30 cellular contexts compared by ENCODE assay signal in genomic region chr18:48215876-48216638, GRCh38.
A peak's percentile ranks its signal among the peaks of the same experiment; 100 is the strongest.
DNase-seq lines count a peak whose midpoint lies in the region; ATAC-seq and TF ChIP-seq lines count a peak whose summit lies in the region.
"Had no signal": no experiment of that assay in that cellular context is flagged by ENCODE, and none has a peak within 500 bp of the region (broad histone marks: within the 10 kb centered on the region; RNA-seq: fewer than 3 reads in every experiment).

No MANE protein-coding gene starts in this region.

- H3K27me3 Mint-ChIP-seq in type B pancreatic cell, result no peaks in the 10 kb centered on the region

- TF ChIP-seq CTCF in type B pancreatic cell (conservative IDR thresholded peaks at IDR 0.05) (no peak), colonic mucosa (IDR thresholded peaks at IDR 0.05) (no peak)

- peak overlapping the region; percentile 50 for H3K4me3 Mint-ChIP-seq in type B pancreatic cell
- H3K4me3 Mint-ChIP-seq: activated CD8-positive, alpha-beta memory T cell treated with anti-CD3 and anti-CD28 coated beads, Interleukin-2, amount 10 ng/mL, durations not matched to agents 7 days and 5 days; activated naive CD8-positive, alpha-beta T cell treated with anti-CD3 and anti-CD28 coated beads, Interleukin-2, amount 10 ng/mL, durations not matched to agents 7 days and 5 days; activated T-cell treated with anti-CD3 and anti-CD28 coated beads, Interleukin-2, amount 50 U/mL, for 4 hours; effector memory CD8-positive, alpha-beta T cell; mesothelial cell of epicardium; naive thymus-derived CD4-positive, alpha-beta T cell; T-helper 1 cell treated with Interleukin-12 subunit alpha and Interleukin-12 subunit beta and Interleukin-4 antibody, amounts not matched to agents 30 μg/mL and 1 μg/mL, for 36 hours had no signal

- no peak overlapping the region for H3K27ac ChIP-seq in colonic mucosa
- H3K27ac ChIP-seq: ascending aorta, KMS-11, left lung, upper lobe of left lung had no signal

- intact Hi-C loops in colonic mucosa (cut with DNase I), result no loop called here

- peaks cover 11% of the 10 kb centered on the region for H3K9me3 Mint-ChIP-seq in type B pancreatic cell
- H3K9me3 Mint-ChIP-seq: activated naive CD8-positive, alpha-beta T cell treated with anti-CD3 and anti-CD28 coated beads, Interleukin-2, amount 10 ng/mL, durations not matched to agents 7 days and 5 days; activated T-cell treated with anti-CD3 and anti-CD28 coated beads, Interleukin-2, amount 50 U/mL, for 4 hours; effector memory CD8-positive, alpha-beta T cell; T-helper 1 cell treated with Interleukin-12 subunit alpha and Interleukin-12 subunit beta and Interleukin-4 antibody, amounts not matched to agents 30 μg/mL and 1 μg/mL, for 36 hours had no signal

- no peak overlapping the region for H3K9ac ChIP-seq in colonic mucosa (ENCODE audit: low read depth in 2 of 2, low read length in 2 of 2)
- H3K9ac ChIP-seq: KMS-11, SK-N-SH had no signal

- peak; percentile 29 for DNase-seq in NCI-H748 (lab: John Stamatoyannopoulos, UW; ENCODE audit: unreplicated experiment)
- DNase-seq in NCI-H748 treated with DMSO at 0.1 percent for 48 hours (lab: John Stamatoyannopoulos, UW), result no peak
- DNase-seq in NCI-H345 treated with DMSO at 0.1 percent for 48 hours (lab: John Stamatoyannopoulos, UW; ENCODE audit: unreplicated experiment), result peak; percentile 25
- DNase-seq in medulla oblongata (ENCODE audit: extremely low spot score), result peak; percentile 64
- no peak for DNase-seq in type B pancreatic cell (ENCODE audit: extremely low spot score, unreplicated experiment)
- DNase-seq in colonic mucosa, result no peak
- DNase-seq: activated CD4-positive, alpha-beta T cell treated with anti-CD3 and anti-CD28 coated beads, Interleukin-2, amount 50 U/mL, for 4 hours; activated CD8-positive, alpha-beta memory T cell treated with anti-CD3 and anti-CD28 coated beads, Interleukin-2, amount 10 ng/mL, durations not matched to agents 7 days and 5 days; activated gamma-delta T cell treated with Interleukin-2 at 50 U/mL for 16 hours; activated naive CD8-positive, alpha-beta T cell treated with anti-CD3 and anti-CD28 coated beads, Interleukin-2, amount 10 ng/mL, durations not matched to agents 7 days and 5 days; activated T-cell treated with anti-CD3 and anti-CD28 coated beads, Interleukin-2, amount 50 U/mL, for 4 hours; cortex of kidney; effector memory CD8-positive, alpha-beta T cell; erythroblast; left lung; MM.1S; naive thymus-derived CD4-positive, alpha-beta T cell; NCI-H1105 treated with DMSO at 0.1 percent for 48 hours; NCI-H1930; NCI-H226; SK-N-SH; stimulated activated CD4-positive, alpha-beta T cell treated with anti-CD3 and anti-CD28 coated beads, Interleukin-15, amount 100 ng/mL, for 24 hours; stimulated activated CD4-positive, alpha-beta T cell treated with anti-CD3 and anti-CD28 coated beads, Interleukin-4, amount 100 ng/mL, for 4 hours; upper lobe of left lung had no signal

- no peaks in the 10 kb centered on the region for H3K4me1 ChIP-seq in colonic mucosa
- H3K4me1 ChIP-seq: ascending aorta, left lung, upper lobe of left lung had no signal

- no peak for ATAC-seq in GM18520 (IDR thresholded peaks at IDR 0.05; ENCODE audit: unreplicated experiment)
- no peak for ATAC-seq in HG02678 (IDR thresholded peaks at IDR 0.05; ENCODE audit: unreplicated experiment)
- ATAC-seq: activated CD8-positive, alpha-beta memory T cell treated with anti-CD3 and anti-CD28 coated beads, Interleukin-2, amount 10 ng/mL, durations not matched to agents 7 days and 5 days; activated T-cell treated with anti-CD3 and anti-CD28 coated beads, Interleukin-2, amount 50 U/mL, for 4 hours; effector memory CD8-positive, alpha-beta T cell; naive thymus-derived CD4-positive, alpha-beta T cell had no signal

- H3K36me3 Mint-ChIP-seq in type B pancreatic cell, result peaks cover 4% of the 10 kb centered on the region
- H3K36me3 Mint-ChIP-seq: activated CD8-positive, alpha-beta memory T cell treated with anti-CD3 and anti-CD28 coated beads, Interleukin-2, amount 10 ng/mL, durations not matched to agents 7 days and 5 days; activated naive CD8-positive, alpha-beta T cell treated with anti-CD3 and anti-CD28 coated beads, Interleukin-2, amount 10 ng/mL, durations not matched to agents 7 days and 5 days; mesothelial cell of epicardium; naive thymus-derived CD4-positive, alpha-beta T cell had no signal

- no peaks in the 10 kb centered on the region for H3K27me3 ChIP-seq in colonic mucosa
- H3K27me3 ChIP-seq: ascending aorta, left lung, upper lobe of left lung had no signal

- peak overlapping the region; percentile 92 for H3K27ac Mint-ChIP-seq in type B pancreatic cell
- H3K27ac Mint-ChIP-seq: activated CD8-positive, alpha-beta memory T cell treated with anti-CD3 and anti-CD28 coated beads, Interleukin-2, amount 10 ng/mL, durations not matched to agents 7 days and 5 days; activated naive CD8-positive, alpha-beta T cell treated with anti-CD3 and anti-CD28 coated beads, Interleukin-2, amount 10 ng/mL, durations not matched to agents 7 days and 5 days; effector memory CD8-positive, alpha-beta T cell; mesothelial cell of epicardium; naive thymus-derived CD4-positive, alpha-beta T cell; T-helper 1 cell treated with Interleukin-12 subunit alpha and Interleukin-12 subunit beta and Interleukin-4 antibody, amounts not matched to agents 30 μg/mL and 1 μg/mL, for 36 hours had no signal

- no peak overlapping the region for H3K4me3 ChIP-seq in colonic mucosa
- H3K4me3 ChIP-seq: ascending aorta, left lung, upper lobe of left lung had no signal

- no peaks in the 10 kb centered on the region for H3K9me3 ChIP-seq in colonic mucosa
- H3K9me3 ChIP-seq: ascending aorta, left lung, SK-N-SH, upper lobe of left lung had no signal

- H3K4me1 Mint-ChIP-seq in type B pancreatic cell (ENCODE audit: unreplicated experiment), result peaks cover 20% of the 10 kb centered on the region
- H3K4me1 Mint-ChIP-seq: activated CD8-positive, alpha-beta memory T cell treated with anti-CD3 and anti-CD28 coated beads, Interleukin-2, amount 10 ng/mL, durations not matched to agents 7 days and 5 days; activated naive CD8-positive, alpha-beta T cell treated with anti-CD3 and anti-CD28 coated beads, Interleukin-2, amount 10 ng/mL, durations not matched to agents 7 days and 5 days had no signal

- no peaks in the 10 kb centered on the region for H3K36me3 ChIP-seq in colonic mucosa
- H3K36me3 ChIP-seq: ascending aorta, left lung, upper lobe of left lung had no signal

Comparison
In these comparisons a context has a peak if more than half of its experiments do, and no peak if none do; other contexts are left out.
1. DNase-seq: peak in NCI-H748 (single experiment), NCI-H345 treated with DMSO at 0.1 percent for 48 hours (single experiment) and medulla oblongata (single experiment); none in NCI-H748 treated with DMSO at 0.1 percent for 48 hours (single experiment), type B pancreatic cell (single experiment) and colonic mucosa (single experiment).